Comparison of ENCODE assay signal across 8 cellular contexts in the genomic region with DNA sequence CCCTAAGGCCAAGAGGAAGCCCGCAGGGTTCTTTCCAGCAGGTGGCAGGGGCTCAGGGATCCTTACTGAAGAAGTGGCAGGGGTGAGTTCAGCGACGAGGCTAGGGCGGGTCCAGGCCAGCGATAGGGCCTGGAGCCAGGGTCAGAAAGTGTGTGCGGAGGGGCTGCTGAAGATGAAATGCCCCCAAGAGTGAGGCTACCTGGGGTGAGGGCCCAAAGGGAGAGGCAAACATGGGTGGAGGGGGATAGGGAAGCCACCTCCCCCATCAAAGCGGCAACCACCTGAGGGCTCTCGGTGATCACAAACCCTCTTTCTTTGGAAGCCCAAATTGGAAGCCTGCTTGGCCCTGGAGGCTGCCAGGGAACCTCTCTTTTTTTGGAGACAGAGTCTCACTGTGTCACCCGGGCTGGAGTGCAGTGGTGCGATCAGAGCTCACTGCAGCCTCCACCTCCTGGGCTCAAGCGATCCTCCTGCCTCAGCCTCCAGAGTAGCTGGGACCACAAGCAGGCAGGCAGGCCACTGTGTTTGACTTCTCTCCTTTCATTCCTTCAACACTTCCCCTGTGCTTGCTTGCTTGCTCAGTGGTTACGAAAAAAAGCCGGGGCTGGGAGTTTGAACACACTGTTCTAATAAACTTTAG. TPM values are rescaled to one million over a fixed set of nuclear protein-coding genes. Genes with fewer than 3 reads are reported as not detected.
DNase-seq lines count a peak whose midpoint lies in the region; ATAC-seq and TF ChIP-seq lines count a peak whose summit lies in the region.

No MANE protein-coding gene starts in this region.

- peaks cover 11% of the 10 kb centered on the region for H3K27me3 Mint-ChIP-seq in progenitor cell of endocrine pancreas

- H3K36me3 Mint-ChIP-seq in progenitor cell of endocrine pancreas (ENCODE audit: insufficient read depth) = peaks cover 3% of the 10 kb centered on the region

- H3K36me3 ChIP-seq in Peyer's patch = peaks cover 0 to 39% (median 0%) of the 10 kb centered on the region in 3 donors

- H3K4me1 Mint-ChIP-seq in progenitor cell of endocrine pancreas (ENCODE audit: low read depth) = peaks cover 8% of the 10 kb centered on the region

- intact Hi-C loops in left colon (cut with DNase I, micrococcal nuclease) = no loop called here

- TF ChIP-seq CTCF in Peyer's patch (IDR thresholded peaks at IDR 0.05) (no peak), epithelial cell of esophagus (IDR thresholded peaks at IDR 0.05; ENCODE audit: insufficient read depth, low read depth, low read length, missing control alignments) (no peak), progenitor cell of endocrine pancreas (IDR thresholded peaks at IDR 0.05; ENCODE audit: unreplicated experiment) (peak; percentile 3)

- H3K27ac ChIP-seq in Peyer's patch = peak overlapping the region; percentile 60 to 79 (median 68)

- H3K4me1 ChIP-seq in Peyer's patch = peaks cover 6 to 19% (median 13%) of the 10 kb centered on the region in 4 donors

- ATAC-seq in left colon = no peak
- ATAC-seq in GM19397 (IDR thresholded peaks at IDR 0.05; ENCODE audit: unreplicated experiment) = no peak
- ATAC-seq in HG03342 (IDR thresholded peaks at IDR 0.05; ENCODE audit: unreplicated experiment) = no peak

- H3K9me3 Mint-ChIP-seq in progenitor cell of endocrine pancreas (ENCODE audit: low read depth) = no peaks in the 10 kb centered on the region

- peak overlapping the region; percentile 77 for H3K4me3 Mint-ChIP-seq in progenitor cell of endocrine pancreas (ENCODE audit: low read depth)

- TF ChIP-seq POLR2A in Peyer's patch (IDR thresholded peaks at IDR 0.05) = no peak

- H3K9me3 ChIP-seq in Peyer's patch = no peaks in the 10 kb centered on the region

- H3K27ac Mint-ChIP-seq in progenitor cell of endocrine pancreas = peak overlapping the region; percentile 95

- H3K27me3 ChIP-seq in Peyer's patch = no peaks in the 10 kb centered on the region

- H3K4me3 ChIP-seq in GM08714 (ENCODE audit: low read length) (peak overlapping the region; percentile 42; the same call in 1 of the 2 replicates), Peyer's patch (peak overlapping the region in 3 of 4 donors; percentile 57 to 63 (median 57)), epithelial cell of esophagus (ENCODE audit: low read length) (peak overlapping the region; percentile 52)

- DNase-seq in Peyer's patch = no peak
- DNase-seq in epithelial cell of esophagus (ENCODE audit: low read depth) = no peak
- DNase-seq in progenitor cell of endocrine pancreas (ENCODE audit: low spot score, unreplicated experiment) = no peak
- no peak for DNase-seq in left colon
- DNase-seq in ureter (ENCODE audit: low spot score) = no peak

RNA-seq across cellular contexts. Expression of a gene that starts 1.2 kb away (rescaled TPM):
- total RNA-seq in Peyer's patch (1 to 10 TPM in 1 of 4 donors, under 1 TPM in 2, not detected in 1; 0.35 to 4.5 (median 0.94) TPM), progenitor cell of endocrine pancreas (3.7 and 4.1 TPM in 2 replicates), left colon (under 1 TPM; 0.52 to 0.84 TPM), ureter (1.3 TPM)

RNA-seq across cellular contexts. Expression of a gene that starts 35.0 kb away (rescaled TPM):
- 100 to 1,000 TPM in 1 of 4 donors, 10 to 100 TPM in 3; 47.0 to 101 (median 57.2) TPM for total RNA-seq in Peyer's patch
- total RNA-seq in progenitor cell of endocrine pancreas = 42.8 and 44.6 TPM in 2 replicates
- 10 to 100 TPM; 41.9 to 43.0 TPM for total RNA-seq in left colon
- 39.3 TPM for total RNA-seq in ureter

RNA-seq across cellular contexts. Expression of a gene that starts 50.1 kb away (rescaled TPM):
- total RNA-seq in Peyer's patch (10 to 100 TPM; 10.3 to 18.2 (median 14.8) TPM), progenitor cell of endocrine pancreas (13.2 and 13.5 TPM in 2 replicates), left colon (10 to 100 TPM; 30.6 to 35.9 TPM), ureter (14.8 TPM)
